Comparison of ENCODE assay signal across 1 cellular context in the genomic region with DNA sequence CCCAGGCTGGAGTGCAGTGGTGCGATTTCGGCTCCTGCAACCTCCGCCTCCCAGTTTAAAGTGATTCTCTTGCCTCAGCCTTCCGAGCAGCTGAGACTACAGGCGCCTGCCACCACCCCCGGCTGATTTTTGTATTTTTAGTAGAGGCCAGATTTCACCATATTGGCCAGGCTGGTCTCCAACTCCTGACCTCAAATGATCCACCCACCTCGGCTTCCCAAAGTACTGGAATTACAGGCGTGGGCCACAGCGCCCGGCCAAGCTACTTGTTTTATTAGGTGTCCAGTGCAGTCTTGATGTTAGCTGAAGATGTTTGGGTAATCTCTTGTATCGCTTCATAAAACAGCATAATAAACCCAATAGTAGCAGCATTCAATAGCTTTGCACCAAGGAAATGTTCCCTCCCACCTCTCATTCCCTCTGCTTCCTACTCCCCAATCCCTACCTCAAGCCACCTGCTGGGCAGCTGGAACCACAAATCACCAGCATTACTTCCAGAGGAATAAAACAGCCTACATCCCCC.
TF ChIP-seq lines count a peak whose summit lies in the region.

No MANE protein-coding gene starts in this region.

TF ChIP-seq in HEK293, 187 proteins besides CTCF, POLR2A, EP300 and RAD21 (continued from another document):
- TF ChIP-seq ZNF488 (tag by site-specific recombination; IDR thresholded peaks at IDR 0.05) (no peak), ZNF184 (tag by site-specific recombination; IDR thresholded peaks at IDR 0.05) (no peak)
